In genomic region chr3:177147790-177148189, GRCh38 we compare ENCODE assay signal across 21 cellular contexts. TPM values are rescaled to one million over a fixed set of nuclear protein-coding genes. Genes with fewer than 3 reads are reported as not detected.
DNase-seq lines count a peak whose midpoint lies in the region; ATAC-seq and TF ChIP-seq lines count a peak whose summit lies in the region.
"Had no signal": no experiment of that assay in that cellular context is flagged by ENCODE, and none has a peak within 500 bp of the region (broad histone marks: within the 10 kb centered on the region; RNA-seq: fewer than 3 reads in every experiment).

No MANE protein-coding gene starts in this region.

- H3K9me3 Mint-ChIP-seq in activated T-helper 1 cell treated with anti-CD3 and anti-CD28 coated beads, Interleukin-12 subunit alpha, Interleukin-12 subunit beta, Interleukin-2, Interleukin-4 antibody, amounts not matched to agents 30 ng/mL and 10 ng/mL and 1 ng/mL, durations not matched to agents 14 hours and 24 hours and 36 hours, result no peaks in the 10 kb centered on the region
- no peaks in the 10 kb centered on the region for H3K9me3 Mint-ChIP-seq in mesothelial cell of epicardium
- H3K9me3 Mint-ChIP-seq: activated naive CD4-positive, alpha-beta T cell treated with anti-CD3 and anti-CD28 coated beads for 36 hours; stimulated activated effector memory CD8-positive, alpha-beta T cell treated with anti-CD3 and anti-CD28 coated beads, Interleukin-12 subunit alpha, Interleukin-12 subunit beta, amount 100 ng/mL, for 72 hours had no signal

- H2AFZ ChIP-seq in DND-41 (ENCODE audit: low read depth, low read length), result no peak overlapping the region

- H3K27me3 Mint-ChIP-seq in activated T-helper 1 cell treated with anti-CD3 and anti-CD28 coated beads, Interleukin-12 subunit alpha, Interleukin-12 subunit beta, Interleukin-2, Interleukin-4 antibody, amounts not matched to agents 30 ng/mL and 10 ng/mL and 1 ng/mL, durations not matched to agents 14 hours and 24 hours and 36 hours (ENCODE audit: insufficient read depth), result no peaks in the 10 kb centered on the region
- no peaks in the 10 kb centered on the region for H3K27me3 Mint-ChIP-seq in mesothelial cell of epicardium (ENCODE audit: low read depth)

- TF ChIP-seq CTCF in DND-41 (IDR thresholded peaks at IDR 0.05; ENCODE audit: borderline replicate concordance, extremely low read depth, low read length, poor library complexity, severe bottlenecking) (no peak), mesothelial cell of epicardium (IDR thresholded peaks at IDR 0.05; ENCODE audit: unreplicated experiment) (no peak), vagina (IDR thresholded peaks at IDR 0.05) (no peak)

- no peak for TF ChIP-seq POLR2A in vagina (IDR thresholded peaks at IDR 0.05)

- H3K4me1 Mint-ChIP-seq in activated T-helper 1 cell treated with anti-CD3 and anti-CD28 coated beads, Interleukin-12 subunit alpha, Interleukin-12 subunit beta, Interleukin-2, Interleukin-4 antibody, amounts not matched to agents 30 ng/mL and 10 ng/mL and 1 ng/mL, durations not matched to agents 14 hours and 24 hours and 36 hours (ENCODE audit: low read depth), result peaks cover 81% of the 10 kb centered on the region
- H3K4me1 Mint-ChIP-seq in mesothelial cell of epicardium, result peaks cover 59% of the 10 kb centered on the region

- intact Hi-C loops in activated T-helper 1 cell treated with anti-CD3 and anti-CD28 coated beads, Interleukin-12 subunit alpha, Interleukin-12 subunit beta, Interleukin-2, Interleukin-4 antibody, amounts not matched to agents 30 ng/mL and 10 ng/mL and 1 ng/mL, durations not matched to agents 14 hours and 24 hours and 36 hours (cut with micrococcal nuclease), result loop anchor here (2.0 to 5.0 kb wide), 4 partner anchors 13 to 855 kb away; no protein-coding TSS in a partner anchor
- intact Hi-C loops in vagina (cut with DNase I), result no loop called here

- H3K4me3 ChIP-seq in BLaER1 treated with 17β-estradiol and CSF1 and Interleukin-3, amounts not matched to agents 10 nM and 100 nM, result no peak overlapping the region
- H3K4me3 ChIP-seq in DND-41 (ENCODE audit: low read depth in 1 of 2, low read length in 2 of 2), result no peak overlapping the region
- no peak overlapping the region for H3K4me3 ChIP-seq in vagina
- H3K4me3 ChIP-seq: MG63, thoracic aorta had no signal

- peaks cover 13% of the 10 kb centered on the region for H3K36me3 Mint-ChIP-seq in activated T-helper 1 cell treated with anti-CD3 and anti-CD28 coated beads, Interleukin-12 subunit alpha, Interleukin-12 subunit beta, Interleukin-2, Interleukin-4 antibody, amounts not matched to agents 30 ng/mL and 10 ng/mL and 1 ng/mL, durations not matched to agents 14 hours and 24 hours and 36 hours (ENCODE audit: low read depth)
- H3K36me3 Mint-ChIP-seq in mesothelial cell of epicardium, result no peaks in the 10 kb centered on the region

- ATAC-seq in DND-41 (ENCODE audit: insufficient read depth, low read depth) (no peak), GM19035 (IDR thresholded peaks at IDR 0.05; ENCODE audit: unreplicated experiment) (no peak)
- ATAC-seq: stimulated activated effector memory CD8-positive, alpha-beta T cell treated with anti-CD3 and anti-CD28 coated beads, Interleukin-12 subunit alpha, Interleukin-12 subunit beta, amount 100 ng/mL, for 72 hours had no signal

- DNase-seq in DND-41 (no peak), mesothelial cell of epicardium (ENCODE audit: low spot score in 2 of 2, unreplicated experiment in 2 of 2) (no peak), vagina (ENCODE audit: extremely low spot score in 2 of 2) (no peak), SKM-1 treated with dmso at 0.1 percent for 144 hours (lab: John Stamatoyannopoulos, UW; ENCODE audit: unreplicated experiment) (no peak)
- DNase-seq in activated T-helper 1 cell treated with anti-CD3 and anti-CD28 coated beads, Interleukin-12 subunit alpha, Interleukin-12 subunit beta, Interleukin-2, Interleukin-4 antibody, amounts not matched to agents 30 ng/mL and 10 ng/mL and 1 ng/mL, durations not matched to agents 14 hours and 24 hours and 36 hours (ENCODE audit: low spot score), result no peak
- DNase-seq: activated CD8-positive, alpha-beta memory T cell treated with anti-CD3 and anti-CD28 coated beads, Interleukin-2, amount 50 U/mL, for 48 hours; activated naive CD4-positive, alpha-beta T cell treated with anti-CD3 and anti-CD28 coated beads for 36 hours; aorta; Calu3; central memory CD4-positive, alpha-beta T cell; GOT3; MG63; NCI-H1436 treated with DMSO at 0.1 percent for 48 hours; NCI-H524 treated with DMSO at 0.1 percent for 48 hours; SK-N-SH had no signal

- peak overlapping the region in 5 of 11 experiments; percentile 23 to 85 (median 75); a peak in 6 of 22 replicates for H3K27ac ChIP-seq in BLaER1 treated with 17β-estradiol and CSF1 and Interleukin-3, amounts not matched to agents 10 nM and 100 nM
- H3K27ac ChIP-seq in DND-41 (ENCODE audit: low read length) (peak overlapping the region; percentile 20; the same call in 1 of the 2 replicates), vagina (no peak overlapping the region)
- H3K27ac ChIP-seq: HL-60, RWPE1, thoracic aorta had no signal

- H3K79me2 ChIP-seq in DND-41 (ENCODE audit: insufficient read depth, low read length), result peaks cover 100% of the 10 kb centered on the region

- no peak overlapping the region for H3K9ac ChIP-seq in BLaER1 treated with 17β-estradiol and CSF1 and Interleukin-3, amounts not matched to agents 10 nM and 100 nM
- no peak overlapping the region for H3K9ac ChIP-seq in DND-41 (ENCODE audit: low read depth, low read length)
- H3K9ac ChIP-seq: SK-N-SH had no signal

- H3K4me3 Mint-ChIP-seq in activated T-helper 1 cell treated with anti-CD3 and anti-CD28 coated beads, Interleukin-12 subunit alpha, Interleukin-12 subunit beta, Interleukin-2, Interleukin-4 antibody, amounts not matched to agents 30 ng/mL and 10 ng/mL and 1 ng/mL, durations not matched to agents 14 hours and 24 hours and 36 hours, result no peak overlapping the region
- no peak overlapping the region for H3K4me3 Mint-ChIP-seq in mesothelial cell of epicardium
- H3K4me3 Mint-ChIP-seq: activated naive CD4-positive, alpha-beta T cell treated with anti-CD3 and anti-CD28 coated beads for 36 hours had no signal

- H3K4me1 ChIP-seq in BLaER1 treated with 17β-estradiol and CSF1 and Interleukin-3, amounts not matched to agents 10 nM and 100 nM, result peaks cover 69 to 95% (median 90%) of the 10 kb centered on the region in 10 experiments
- peaks cover 21% of the 10 kb centered on the region for H3K4me1 ChIP-seq in DND-41 (ENCODE audit: insufficient read depth, low read length)
- H3K4me1 ChIP-seq in vagina, result peaks cover 66% of the 10 kb centered on the region

- H4K20me1 ChIP-seq in BLaER1 treated with 17β-estradiol and CSF1 and Interleukin-3, amounts not matched to agents 10 nM and 100 nM, result peaks cover 98 to 100% (median 100%) of the 10 kb centered on the region in 11 experiments
- peaks cover 91% of the 10 kb centered on the region for H4K20me1 ChIP-seq in DND-41 (ENCODE audit: insufficient read depth, low read length)

- peaks cover 18 to 68% (median 34%) of the 10 kb centered on the region in 11 experiments; a peak in 18 of 22 replicates for H3K36me3 ChIP-seq in BLaER1 treated with 17β-estradiol and CSF1 and Interleukin-3, amounts not matched to agents 10 nM and 100 nM
- peaks cover 9% of the 10 kb centered on the region; the same call in 1 of the 2 replicates for H3K36me3 ChIP-seq in DND-41 (ENCODE audit: insufficient read depth, low read length)
- no peaks in the 10 kb centered on the region for H3K36me3 ChIP-seq in vagina
- H3K36me3 ChIP-seq: thoracic aorta had no signal

- H3K4me2 ChIP-seq in BLaER1 treated with 17β-estradiol and CSF1 and Interleukin-3, amounts not matched to agents 10 nM and 100 nM, result peak overlapping the region; percentile 2 to 88 (median 68); a peak in 20 of 22 replicates
- H3K4me2 ChIP-seq in DND-41 (ENCODE audit: insufficient read depth, low read length), result no peak overlapping the region

- peak overlapping the region; percentile 36 for H3K27ac Mint-ChIP-seq in activated T-helper 1 cell treated with anti-CD3 and anti-CD28 coated beads, Interleukin-12 subunit alpha, Interleukin-12 subunit beta, Interleukin-2, Interleukin-4 antibody, amounts not matched to agents 30 ng/mL and 10 ng/mL and 1 ng/mL, durations not matched to agents 14 hours and 24 hours and 36 hours
- peak overlapping the region; percentile 49 for H3K27ac Mint-ChIP-seq in mesothelial cell of epicardium
- H3K27ac Mint-ChIP-seq: activated naive CD4-positive, alpha-beta T cell treated with anti-CD3 and anti-CD28 coated beads for 36 hours; stimulated activated effector memory CD8-positive, alpha-beta T cell treated with anti-CD3 and anti-CD28 coated beads, Interleukin-12 subunit alpha, Interleukin-12 subunit beta, amount 100 ng/mL, for 72 hours had no signal

- no peaks in the 10 kb centered on the region; a peak in 2 of 22 replicates for H3K9me3 ChIP-seq in BLaER1 treated with 17β-estradiol and CSF1 and Interleukin-3, amounts not matched to agents 10 nM and 100 nM (replicated peaks in 1 of 11)
- H3K9me3 ChIP-seq in DND-41 (ENCODE audit: insufficient read depth, low read length, severe bottlenecking) (no peaks in the 10 kb centered on the region), vagina (no peaks in the 10 kb centered on the region)
- H3K9me3 ChIP-seq: MG63, SK-N-SH, thoracic aorta had no signal

- H3K27me3 ChIP-seq in BLaER1 treated with 17β-estradiol and CSF1 and Interleukin-3, amounts not matched to agents 10 nM and 100 nM, result no peaks in the 10 kb centered on the region
- H3K27me3 ChIP-seq in DND-41 (ENCODE audit: insufficient read depth, low read length, poor library complexity) (no peaks in the 10 kb centered on the region), vagina (no peaks in the 10 kb centered on the region)
- H3K27me3 ChIP-seq: MG63 had no signal

RNA-seq across cellular contexts. Expression of gene TBL1XR1, which starts 49.5 kb away (rescaled TPM):
- total RNA-seq in activated T-helper 1 cell treated with anti-CD3 and anti-CD28 coated beads, Interleukin-12 subunit alpha, Interleukin-12 subunit beta, Interleukin-2, Interleukin-4 antibody, amounts not matched to agents 30 ng/mL and 10 ng/mL and 1 ng/mL, durations not matched to agents 14 hours and 24 hours and 36 hours, result 184 and 190 TPM in 2 replicates
- total RNA-seq in mesothelial cell of epicardium (226 to 243 TPM (median 239 TPM) in 3 replicates), vagina (80.5 TPM)
